In the genomic region with DNA sequence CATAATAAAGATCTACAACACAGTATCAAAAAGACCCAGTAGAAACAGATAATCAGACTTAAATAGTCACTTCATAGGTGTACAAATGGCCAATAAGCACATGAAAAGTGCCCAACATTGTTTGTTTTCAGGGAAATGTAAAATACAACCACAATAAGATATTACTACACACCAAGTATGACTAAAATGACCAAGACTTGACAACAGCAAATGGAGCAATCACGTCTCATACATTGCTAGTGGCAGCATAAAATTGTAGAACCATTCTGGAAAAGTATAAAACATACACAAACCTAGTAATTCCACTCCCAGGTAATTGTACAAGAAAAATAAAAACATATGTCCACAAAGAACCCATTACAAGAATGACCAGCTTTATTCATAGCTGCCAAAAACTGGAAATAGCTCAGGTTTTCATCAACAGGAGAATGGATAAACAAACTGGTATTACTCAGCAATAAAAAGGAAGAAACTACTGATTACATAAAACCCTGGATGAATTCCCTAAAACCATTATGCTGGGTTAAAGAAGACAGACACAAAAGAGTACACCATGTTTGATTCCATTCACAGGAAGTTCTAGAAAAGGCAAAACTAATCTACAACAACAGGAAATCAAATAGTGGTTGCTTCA, we compare ENCODE assay signal across 12 cellular contexts.
DNase-seq lines count a peak whose midpoint lies in the region; TF ChIP-seq lines count a peak whose summit lies in the region.
"Had no signal": no experiment of that assay in that cellular context is flagged by ENCODE, and none has a peak within 500 bp of the region (broad histone marks: within the 10 kb centered on the region; RNA-seq: fewer than 3 reads in every experiment).

No MANE protein-coding gene starts in this region.

- H3K9me3 Mint-ChIP-seq in activated CD4-positive, alpha-beta T cell treated with anti-CD3 and anti-CD28 coated beads, Interleukin-2, amount 10 ng/mL, durations not matched to agents 24 days and 14 days, result peaks cover 8% of the 10 kb centered on the region

- peak overlapping the region in 4 of 5 donors; percentile 16 to 62 (median 40) for H3K27ac ChIP-seq in stomach
- H3K27ac ChIP-seq: BLaER1 treated with 17β-estradiol and CSF1 and Interleukin-3, amounts not matched to agents 10 nM and 100 nM; epithelial cell of prostate; PC-9 had no signal

- peaks cover 15% of the 10 kb centered on the region for H3K4me1 ChIP-seq in adipocyte (ENCODE audit: control insufficient read depth, insufficient read depth, low read length)
- peaks cover 0 to 15% (median 10%) of the 10 kb centered on the region in 4 donors for H3K4me1 ChIP-seq in stomach

- TF ChIP-seq EP300 in stomach (IDR thresholded peaks at IDR 0.05), result no peak

- H3K27me3 Mint-ChIP-seq in activated CD4-positive, alpha-beta T cell treated with anti-CD3 and anti-CD28 coated beads, Interleukin-2, amount 10 ng/mL, durations not matched to agents 24 days and 14 days, result no peaks in the 10 kb centered on the region

- TF ChIP-seq CTCF in foreskin fibroblast (IDR thresholded peaks at IDR 0.05; ENCODE audit: low read depth, low read length) (no peak), stomach (IDR thresholded peaks at IDR 0.05) (no peak)

- DNase-seq in activated CD4-positive, alpha-beta T cell treated with anti-CD3 and anti-CD28 coated beads, Interleukin-2, amount 10 ng/mL, durations not matched to agents 24 days and 14 days, result no peak
- DNase-seq in activated CD4-positive, alpha-beta T cell treated with anti-CD3 and anti-CD28 coated beads, Interleukin-2, amount 50 U/mL, for 1 hour, result no peak
- peak; percentile 73 for DNase-seq in adipocyte (ENCODE audit: low read depth)
- DNase-seq in foreskin fibroblast, result peak; percentile 28 to 54
- DNase-seq in stomach, result no peak
- no peak for DNase-seq in ACHN
- DNase-seq in activated effector memory CD4-positive, alpha-beta T cell treated with anti-CD3 and anti-CD28 coated beads, Interleukin-2, amount 50 U/mL, for 16 hours, result no peak
- DNase-seq in NCI-H2107 (lab: John Stamatoyannopoulos, UW), result no peak
- DNase-seq: PC-9 had no signal

- WGBS in stomach, 5 donors, result 54 to 93% (median 90%) methylated on average over 1 of the region's 1 CpG

- TF ChIP-seq POLR2A in stomach (IDR thresholded peaks at IDR 0.05), result no peak

- in situ Hi-C loops in ACHN (cut with HindIII; ENCODE audit: low pct_ligation_motif_present, low pct_unique_long_range_greater_than_20kb, low sequenced_read_pairs), result no loop called here

- H3K9ac ChIP-seq in adipocyte (ENCODE audit: low read length), result no peak overlapping the region
- H3K9ac ChIP-seq: BLaER1 treated with 17β-estradiol and CSF1 and Interleukin-3, amounts not matched to agents 10 nM and 100 nM had no signal

- peaks cover 54% of the 10 kb centered on the region for H3K36me3 Mint-ChIP-seq in activated CD4-positive, alpha-beta T cell treated with anti-CD3 and anti-CD28 coated beads, Interleukin-2, amount 10 ng/mL, durations not matched to agents 24 days and 14 days (ENCODE audit: low read depth)

- H3K4me1 Mint-ChIP-seq in activated CD4-positive, alpha-beta T cell treated with anti-CD3 and anti-CD28 coated beads, Interleukin-2, amount 10 ng/mL, durations not matched to agents 24 days and 14 days, result peaks cover 13% of the 10 kb centered on the region
- H3K4me1 Mint-ChIP-seq: neural crest cell had no signal

- no peak overlapping the region for H3K4me3 ChIP-seq in adipocyte (ENCODE audit: low read length)
- H3K4me3 ChIP-seq in foreskin fibroblast (ENCODE audit: low read depth in 1 of 2, low read length in 2 of 2), result no peak overlapping the region
- no peak overlapping the region for H3K4me3 ChIP-seq in stomach
- H3K4me3 ChIP-seq: BLaER1 treated with 17β-estradiol and CSF1 and Interleukin-3, amounts not matched to agents 10 nM and 100 nM; PC-9 had no signal

- peaks cover 42% of the 10 kb centered on the region for H3K36me3 ChIP-seq in adipocyte (ENCODE audit: control insufficient read depth, insufficient read depth, low read length, severe bottlenecking)
- H3K36me3 ChIP-seq in stomach, result peaks cover 5 to 61% (median 54%) of the 10 kb centered on the region in 4 donors

- H3K9me3 ChIP-seq in adipocyte (ENCODE audit: control insufficient read depth, low read length), result no peaks in the 10 kb centered on the region
- no peaks in the 10 kb centered on the region for H3K9me3 ChIP-seq in stomach

- peak overlapping the region; percentile 10 for H3K27ac Mint-ChIP-seq in activated CD4-positive, alpha-beta T cell treated with anti-CD3 and anti-CD28 coated beads, Interleukin-2, amount 10 ng/mL, durations not matched to agents 24 days and 14 days

- intact Hi-C loops in activated CD4-positive, alpha-beta T cell treated with anti-CD3 and anti-CD28 coated beads, Interleukin-2, amount 10 ng/mL, durations not matched to agents 24 days and 14 days (cut with micrococcal nuclease), result no loop called here
- intact Hi-C loops in stomach (cut with DNase I; ENCODE audit: low total_unique reads), result no loop called here

- no peak overlapping the region for H3K4me3 Mint-ChIP-seq in activated CD4-positive, alpha-beta T cell treated with anti-CD3 and anti-CD28 coated beads, Interleukin-2, amount 10 ng/mL, durations not matched to agents 24 days and 14 days
- H3K4me3 Mint-ChIP-seq: neural crest cell had no signal

- H3K27me3 ChIP-seq in adipocyte (replicated peaks; ENCODE audit: control insufficient read depth, insufficient read depth, low read length), result no peaks in the 10 kb centered on the region
- no peaks in the 10 kb centered on the region for H3K27me3 ChIP-seq in stomach
- H3K27me3 ChIP-seq: BLaER1 treated with 17β-estradiol and CSF1 and Interleukin-3, amounts not matched to agents 10 nM and 100 nM had no signal

Comparison
In these comparisons a context has a peak if more than half of its experiments do, and no peak if none do; other contexts are left out.
1. DNase-seq: peak in adipocyte (single experiment) and foreskin fibroblast (2 of 2); none in activated CD4-positive, alpha-beta T cell treated with anti-CD3 and anti-CD28 coated beads, Interleukin-2, amount 10 ng/mL, durations not matched to agents 24 days and 14 days (single experiment), activated CD4-positive, alpha-beta T cell treated with anti-CD3 and anti-CD28 coated beads, Interleukin-2, amount 50 U/mL, for 1 hour (single experiment), stomach (single experiment), ACHN (single experiment), activated effector memory CD4-positive, alpha-beta T cell treated with anti-CD3 and anti-CD28 coated beads, Interleukin-2, amount 50 U/mL, for 16 hours (single experiment) and NCI-H2107 (single experiment).